Comparison of ENCODE assay signal across 17 cellular contexts in the genomic region with DNA sequence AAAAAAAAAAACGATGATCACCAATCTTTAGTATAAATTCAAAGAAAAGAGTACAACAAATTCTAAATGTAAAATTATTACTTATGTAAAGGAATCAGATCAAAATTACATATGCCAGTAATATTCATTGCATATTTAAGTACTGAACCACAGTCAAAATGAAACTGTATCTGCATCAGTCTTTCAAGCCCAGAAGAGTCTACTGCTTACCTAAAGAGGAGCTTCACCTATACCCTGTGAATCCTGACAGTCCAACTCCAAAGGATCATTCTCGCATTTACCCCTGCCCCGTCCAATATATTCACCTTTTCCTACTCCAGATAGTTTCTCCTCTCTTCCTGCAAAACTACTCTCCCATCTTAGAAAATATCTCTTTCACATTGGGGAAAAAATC. TPM values are rescaled to one million over a fixed set of nuclear protein-coding genes. Genes with fewer than 3 reads are reported as not detected.
DNase-seq lines count a peak whose midpoint lies in the region; ATAC-seq and TF ChIP-seq lines count a peak whose summit lies in the region.
"Had no signal": no experiment of that assay in that cellular context is flagged by ENCODE, and none has a peak within 500 bp of the region (broad histone marks: within the 10 kb centered on the region; RNA-seq: fewer than 3 reads in every experiment).

No MANE protein-coding gene starts in this region.

- peak overlapping the region; percentile 4 for H3K4me3 Mint-ChIP-seq in activated T-cell treated with anti-CD3 and anti-CD28 coated beads, Interleukin-2, amount 50 U/mL, for 24 hours
- H3K4me3 Mint-ChIP-seq in effector memory CD8-positive, alpha-beta T cell, result peak overlapping the region in 1 of 2 donors; percentile 5
- H3K4me3 Mint-ChIP-seq: WTC11 had no signal

- no peak for TF ChIP-seq CTCF in RWPE2 (IDR thresholded peaks at IDR 0.05; ENCODE audit: poor library complexity, severe bottlenecking)
- TF ChIP-seq CTCF in dorsolateral prefrontal cortex (IDR thresholded peaks at IDR 0.05 in 54 of 56, conservative IDR thresholded peaks at IDR 0.05 in 2 of 56; ENCODE audit: low read depth in 1 of 56, partially characterized antibody in 56 of 56), result no peak

- H3K9me3 Mint-ChIP-seq in activated T-cell treated with anti-CD3 and anti-CD28 coated beads, Interleukin-2, amount 50 U/mL, for 24 hours, result no peaks in the 10 kb centered on the region
- H3K9me3 Mint-ChIP-seq in effector memory CD8-positive, alpha-beta T cell, result no peaks in the 10 kb centered on the region
- H3K9me3 Mint-ChIP-seq: WTC11 had no signal

- peak; percentile 67 for ATAC-seq in GM18868 (IDR thresholded peaks at IDR 0.05; ENCODE audit: unreplicated experiment)
- ATAC-seq in RWPE2 (ENCODE audit: low read depth), result no peak
- no peak for ATAC-seq in effector memory CD8-positive, alpha-beta T cell (replicated peaks)
- ATAC-seq in HG03457 (IDR thresholded peaks at IDR 0.05; ENCODE audit: unreplicated experiment), result no peak
- no peak for ATAC-seq in HG02588 (IDR thresholded peaks at IDR 0.05; ENCODE audit: unreplicated experiment)
- ATAC-seq: esophagus mucosa, HCT116, WTC11 had no signal

- H3K4me3 ChIP-seq in RWPE2 (ENCODE audit: severe bottlenecking) (no peak overlapping the region), dorsolateral prefrontal cortex (peak overlapping the region in 8 of 59 donors; percentile 2 to 25 (median 3))

- H3K4me1 Mint-ChIP-seq in activated T-cell treated with anti-CD3 and anti-CD28 coated beads, Interleukin-2, amount 50 U/mL, for 24 hours (ENCODE audit: low read depth), result peaks cover 73% of the 10 kb centered on the region
- H3K4me1 Mint-ChIP-seq in effector memory CD8-positive, alpha-beta T cell (ENCODE audit: low read depth in 2 of 2), result peaks cover 32 to 59% of the 10 kb centered on the region in 2 donors

- H3K9me3 ChIP-seq in RWPE2 (ENCODE audit: severe bottlenecking), result no peaks in the 10 kb centered on the region

- H3K36me3 Mint-ChIP-seq in activated T-cell treated with anti-CD3 and anti-CD28 coated beads, Interleukin-2, amount 50 U/mL, for 24 hours (ENCODE audit: low read depth), result peaks cover 45% of the 10 kb centered on the region
- peaks cover 13% of the 10 kb centered on the region for H3K36me3 Mint-ChIP-seq in effector memory CD8-positive, alpha-beta T cell (ENCODE audit: insufficient read depth)

- H3K27ac Mint-ChIP-seq in activated T-cell treated with anti-CD3 and anti-CD28 coated beads, Interleukin-2, amount 50 U/mL, for 24 hours, result peak overlapping the region; percentile 85
- H3K27ac Mint-ChIP-seq in effector memory CD8-positive, alpha-beta T cell, result peak overlapping the region; percentile 0 to 33
- H3K27ac Mint-ChIP-seq: WTC11 had no signal

- no peak for DNase-seq in activated T-cell treated with anti-CD3 and anti-CD28 coated beads, Interleukin-2, amount 50 U/mL, for 24 hours
- DNase-seq in activated T-cell treated with anti-CD3 and anti-CD28 coated beads, Interleukin-2, amount 50 U/mL, for 48 hours, result no peak
- DNase-seq in RWPE2 (ENCODE audit: low spot score) (no peak), dorsolateral prefrontal cortex (no peak)
- DNase-seq in effector memory CD8-positive, alpha-beta T cell, result no peak
- DNase-seq: Calu3; head of caudate nucleus; midbrain; NCI-H446; nucleus accumbens; stimulated activated naive CD4-positive, alpha-beta T cell had no signal

- intact Hi-C loops in dorsolateral prefrontal cortex (cut with DNase I), result no loop called here

- H3K27me3 ChIP-seq in RWPE2 (ENCODE audit: insufficient read depth, poor library complexity, severe bottlenecking), result no peaks in the 10 kb centered on the region
- no peaks in the 10 kb centered on the region for H3K27me3 ChIP-seq in dorsolateral prefrontal cortex

- H3K36me3 ChIP-seq in RWPE2 (ENCODE audit: low read depth), result peaks cover 33% of the 10 kb centered on the region

- H3K27ac ChIP-seq in RWPE2 (ENCODE audit: poor library complexity, severe bottlenecking), result peak overlapping the region; percentile 46
- peak overlapping the region in 3 of 59 donors; percentile 4 to 24 (median 11) for H3K27ac ChIP-seq in dorsolateral prefrontal cortex

- H3K27me3 Mint-ChIP-seq in activated T-cell treated with anti-CD3 and anti-CD28 coated beads, Interleukin-2, amount 50 U/mL, for 24 hours, result no peaks in the 10 kb centered on the region
- no peaks in the 10 kb centered on the region for H3K27me3 Mint-ChIP-seq in effector memory CD8-positive, alpha-beta T cell

- peaks cover 32% of the 10 kb centered on the region for H3K4me1 ChIP-seq in RWPE2 (ENCODE audit: insufficient read depth, poor library complexity, severe bottlenecking)

RNA-seq across cellular contexts. Expression of a gene that starts 9.2 kb away (rescaled TPM):
- total RNA-seq in dorsolateral prefrontal cortex, result 10 to 100 TPM; 20.6 to 54.1 (median 34.8) TPM

RNA-seq across cellular contexts. Expression of a gene that starts 44.1 kb away (rescaled TPM):
- 1 to 10 TPM in 53 of 120 experiments, under 1 TPM in 67; 0.27 to 2.8 (median 0.94) TPM for total RNA-seq in dorsolateral prefrontal cortex
